14 cellular contexts compared by ENCODE assay signal in the genomic region with DNA sequence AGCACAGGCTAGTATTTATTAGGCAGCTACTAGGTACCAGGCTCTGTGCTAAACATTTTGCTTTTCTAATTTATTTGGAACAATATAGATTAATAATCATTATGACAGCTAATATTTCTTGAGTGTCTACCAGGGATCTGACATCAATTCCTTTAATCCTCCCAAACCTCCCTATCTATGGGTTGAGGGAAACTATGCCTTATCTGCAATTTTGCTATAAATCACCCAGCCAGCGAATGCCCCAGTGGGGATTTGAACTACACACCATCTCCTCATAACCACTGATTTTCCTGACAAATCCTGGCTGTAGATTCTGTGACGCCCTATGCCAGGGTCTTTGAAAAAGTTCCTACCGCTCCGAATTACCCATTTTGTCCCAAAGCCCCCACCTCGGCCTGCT. TPM values are rescaled to one million over a fixed set of nuclear protein-coding genes. Genes with fewer than 3 reads are reported as not detected.
DNase-seq lines count a peak whose midpoint lies in the region; ATAC-seq and TF ChIP-seq lines count a peak whose summit lies in the region.
"Had no signal": no experiment of that assay in that cellular context is flagged by ENCODE, and none has a peak within 500 bp of the region (broad histone marks: within the 10 kb centered on the region; RNA-seq: fewer than 3 reads in every experiment).

No MANE protein-coding gene starts in this region.

- TF ChIP-seq CTCF in dorsolateral prefrontal cortex (IDR thresholded peaks at IDR 0.05 in 54 of 56, conservative IDR thresholded peaks at IDR 0.05 in 2 of 56; ENCODE audit: low read depth in 1 of 56, partially characterized antibody in 56 of 56), result no peak
- no peak for TF ChIP-seq CTCF in nephron (IDR thresholded peaks at IDR 0.05; ENCODE audit: unreplicated experiment in 3 of 3)

- DNase-seq in amniotic epithelial cell (ENCODE audit: low read depth), result peak; percentile 58
- no peak for DNase-seq in dorsolateral prefrontal cortex
- DNase-seq in middle frontal gyrus (ENCODE audit: extremely low spot score, low spot score), result no peak
- no peak for DNase-seq in NCI-H1092 (lab: John Stamatoyannopoulos, UW)
- DNase-seq in ACHN, result no peak
- DNase-seq: activated CD8-positive, alpha-beta T cell treated with anti-CD3 and anti-CD28 coated beads, Interleukin-2, amount 10 ng/mL, durations not matched to agents 7 days and 5 days; activated T-cell treated with anti-CD3 and anti-CD28 coated beads, Interleukin-2, amount 50 U/mL, for 72 hours; AML-193; NCI-H1694 treated with DMSO at 0.1 percent for 48 hours; NK-92 treated with Interleukin-12 subunit alpha and Interleukin-12 subunit beta, amount 100 ng/mL, for 24 hours had no signal

- no peaks in the 10 kb centered on the region for H3K36me3 Mint-ChIP-seq in nephron (ENCODE audit: low read depth)

- H3K4me1 Mint-ChIP-seq in nephron, result peaks cover 59% of the 10 kb centered on the region

- H3K27ac ChIP-seq in dorsolateral prefrontal cortex, result peak overlapping the region; percentile 85 to 99 (median 96)
- peak overlapping the region; percentile 95 for H3K27ac ChIP-seq in temporal lobe (ENCODE audit: low read depth, low read length)

- no peak for ATAC-seq in GM19397 (IDR thresholded peaks at IDR 0.05; ENCODE audit: unreplicated experiment)
- ATAC-seq: activated CD8-positive, alpha-beta T cell treated with anti-CD3 and anti-CD28 coated beads, Interleukin-2, amount 10 ng/mL, durations not matched to agents 7 days and 5 days; activated T-cell treated with anti-CD3 and anti-CD28 coated beads, Interleukin-2, amount 50 U/mL, for 72 hours had no signal

- peak overlapping the region in 1 of 3 experiments; percentile 33 for H3K4me3 Mint-ChIP-seq in nephron
- H3K4me3 Mint-ChIP-seq: activated CD8-positive, alpha-beta T cell treated with anti-CD3 and anti-CD28 coated beads, Interleukin-2, amount 10 ng/mL, durations not matched to agents 7 days and 5 days; activated T-cell treated with anti-CD3 and anti-CD28 coated beads, Interleukin-2, amount 50 U/mL, for 72 hours had no signal

- in situ Hi-C loops in ACHN (cut with HindIII; ENCODE audit: low pct_ligation_motif_present, low pct_unique_long_range_greater_than_20kb, low sequenced_read_pairs), result no loop called here

- H3K27me3 ChIP-seq in dorsolateral prefrontal cortex, result no peaks in the 10 kb centered on the region

- intact Hi-C loops in dorsolateral prefrontal cortex (cut with DNase I), result loop anchor here (1.0 to 5.0 kb wide), 2 partner anchors 21 to 34 kb away; partner anchors contain the start of gene PLEKHG3 (in 2 of the 2)

- H3K27ac Mint-ChIP-seq in nephron, result peak overlapping the region; percentile 96 to 99 (median 97)
- H3K27ac Mint-ChIP-seq: activated CD8-positive, alpha-beta T cell treated with anti-CD3 and anti-CD28 coated beads, Interleukin-2, amount 10 ng/mL, durations not matched to agents 7 days and 5 days; activated T-cell treated with anti-CD3 and anti-CD28 coated beads, Interleukin-2, amount 50 U/mL, for 72 hours; progenitor cell of endocrine pancreas had no signal

- peaks cover 4% of the 10 kb centered on the region for H3K27me3 Mint-ChIP-seq in nephron (ENCODE audit: low read depth)

- H3K9me3 Mint-ChIP-seq in nephron, result no peaks in the 10 kb centered on the region
- H3K9me3 Mint-ChIP-seq: activated T-cell treated with anti-CD3 and anti-CD28 coated beads, Interleukin-2, amount 50 U/mL, for 72 hours had no signal

- H3K4me3 ChIP-seq in dorsolateral prefrontal cortex, result peak overlapping the region in 30 of 59 donors; percentile 1 to 50 (median 22)

RNA-seq across cellular contexts. Expression of gene PLEKHG3, which starts 21.4 kb away (rescaled TPM):
- 100 to 1,000 TPM in 43 of 120 experiments, 10 to 100 TPM in 77; 27.1 to 361 (median 85.0) TPM for total RNA-seq in dorsolateral prefrontal cortex
- 7.1 TPM for total RNA-seq in temporal lobe
